Comparison of ENCODE assay signal across 19 cellular contexts in the genomic region with DNA sequence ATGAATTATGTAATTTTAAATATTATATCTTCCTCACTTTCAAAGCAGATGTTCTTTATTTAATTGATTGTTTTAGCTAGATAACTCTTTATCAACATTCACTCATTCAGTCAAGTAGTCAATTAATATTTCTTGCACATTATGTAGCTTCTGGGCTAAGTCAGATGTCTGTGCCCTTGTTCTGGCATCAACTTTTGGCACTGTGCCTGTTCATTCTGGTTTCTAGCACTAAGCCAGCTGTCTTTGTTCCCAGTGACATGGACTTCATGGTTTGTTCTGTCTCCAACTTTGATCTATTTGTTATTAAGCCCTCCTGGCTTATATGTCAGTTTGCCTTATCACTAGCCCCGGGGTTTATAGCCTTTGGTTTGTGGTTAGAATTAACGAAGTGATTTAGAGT.
DNase-seq lines count a peak whose midpoint lies in the region; ATAC-seq, FAIRE-seq and TF ChIP-seq lines count a peak whose summit lies in the region.
"Had no signal": no experiment of that assay in that cellular context is flagged by ENCODE, and none has a peak within 500 bp of the region (broad histone marks: within the 10 kb centered on the region; RNA-seq: fewer than 3 reads in every experiment).

No MANE protein-coding gene starts in this region.

- intact Hi-C loops in Right ventricle myocardium superior (cut with DNase I): no loop called here
- intact Hi-C loops in head of caudate nucleus (cut with DNase I): no loop called here

- no peak for TF ChIP-seq CTCF in right atrium auricular region (IDR thresholded peaks at IDR 0.05)

- H3K4me3 ChIP-seq in right atrium auricular region: no peak overlapping the region
- H3K4me3 ChIP-seq: gastrocnemius medialis, left lung, thoracic aorta had no signal

- H3K4me1 ChIP-seq in right atrium auricular region: no peaks in the 10 kb centered on the region
- H3K4me1 ChIP-seq: gastrocnemius medialis, left lung had no signal

- H3K27me3 ChIP-seq in right atrium auricular region: no peaks in the 10 kb centered on the region
- H3K27me3 ChIP-seq: gastrocnemius medialis, left lung, neutrophil had no signal

- DNase-seq in Right ventricle myocardium superior (no peak), right atrium auricular region (ENCODE audit: low spot score) (no peak), NCI-H2171 treated with DMSO at 0.1 percent for 48 hours (lab: John Stamatoyannopoulos, UW) (peak; percentile 79), cerebellum (ENCODE audit: low spot score) (peak; percentile 1), urothelium cell line (ENCODE audit: low spot score) (peak; percentile 8), head of caudate nucleus (no peak), T-helper 2 cell (no peak), dedifferentiated amniotic fluid mesenchymal stem cell (ENCODE audit: extremely low spot score) (no peak)
- DNase-seq: caudate nucleus; CD4-positive, alpha-beta memory T cell; erythroblast; gastrocnemius medialis; left lung; NCI-H2107; NK-92 treated with Interleukin-12 subunit alpha and Interleukin-12 subunit beta, amount 100 ng/mL, for 24 hours had no signal

- FAIRE-seq in urothelium cell line (lab: Jason Lieb, UNC): no peak

- H3K27ac ChIP-seq in right atrium auricular region: no peak overlapping the region
- H3K27ac ChIP-seq: gastrocnemius medialis, HL-60, left lung, neutrophil, thoracic aorta had no signal

- H3K36me3 ChIP-seq in right atrium auricular region: no peaks in the 10 kb centered on the region
- H3K36me3 ChIP-seq: gastrocnemius medialis, left lung, neutrophil, thoracic aorta had no signal

- H3K9me3 ChIP-seq in right atrium auricular region: no peaks in the 10 kb centered on the region
- H3K9me3 ChIP-seq: gastrocnemius medialis, left lung, neutrophil, thoracic aorta had no signal

- ATAC-seq in Right ventricle myocardium superior (ENCODE audit: poor library complexity): peak; percentile 72
- ATAC-seq: gastrocnemius medialis; left lung; stimulated activated memory B cell treated with anti-CD40 and anti-IgM and Interleukin-4, amounts not matched to agents 10 μg/mL and 1 μg/mL and 100 μg/mL, for 72 hours had no signal

Comparison
In these comparisons a context has a peak if more than half of its experiments do, and no peak if none do; other contexts are left out.
1. DNase-seq: peak in NCI-H2171 treated with DMSO at 0.1 percent for 48 hours (single experiment), cerebellum (single experiment) and urothelium cell line (single experiment); none in Right ventricle myocardium superior (single experiment), right atrium auricular region (single experiment), head of caudate nucleus (0 of 42), T-helper 2 cell (0 of 5) and dedifferentiated amniotic fluid mesenchymal stem cell (single experiment).